ENCODE assay signal across 14 cellular contexts in the genomic region with DNA sequence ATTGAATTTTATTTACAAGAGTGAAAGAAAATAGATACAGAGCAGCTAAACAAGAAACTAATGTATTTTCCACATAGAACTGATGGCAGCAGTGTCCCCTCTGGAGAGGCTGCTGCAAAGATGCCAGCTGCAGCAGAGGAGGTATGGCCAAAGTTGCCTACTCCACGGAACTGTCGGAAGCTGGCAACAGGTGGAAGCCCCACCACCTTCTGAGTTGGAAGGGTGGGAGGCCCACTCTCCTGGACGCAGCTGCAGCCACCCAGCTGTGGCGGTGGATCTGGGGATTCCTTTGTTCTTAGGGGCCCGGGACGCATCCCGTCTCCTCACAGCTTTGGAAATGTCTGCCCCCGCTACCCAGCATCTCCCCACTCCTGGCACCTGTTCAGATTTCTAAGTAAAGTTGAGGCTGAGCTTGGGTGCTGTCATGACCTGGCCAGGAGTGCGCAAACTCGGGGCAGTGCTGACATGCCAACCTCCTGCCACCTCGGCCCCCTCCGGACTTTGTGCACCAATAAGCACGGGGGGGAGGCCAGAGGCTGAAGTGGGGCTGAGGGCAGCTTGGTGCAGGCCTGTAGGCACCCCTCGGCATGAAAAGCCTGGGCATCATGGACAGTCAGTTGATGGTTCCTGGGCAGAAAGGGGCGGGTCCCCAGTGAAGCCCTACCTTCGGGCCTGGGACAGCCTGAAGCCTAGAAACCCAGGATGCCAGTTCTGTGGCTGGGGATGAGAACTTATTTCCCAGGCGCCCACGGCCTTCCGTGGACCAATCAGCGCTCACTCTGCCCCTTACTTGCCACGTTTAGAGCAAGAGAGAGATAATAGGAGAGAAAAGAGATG.
DNase-seq lines count a peak whose midpoint lies in the region; ATAC-seq and TF ChIP-seq lines count a peak whose summit lies in the region.
"Had no signal": no experiment of that assay in that cellular context is flagged by ENCODE, and none has a peak within 500 bp of the region (broad histone marks: within the 10 kb centered on the region; RNA-seq: fewer than 3 reads in every experiment).

No MANE protein-coding gene starts in this region.

- H3K27me3 ChIP-seq in left ventricle myocardium inferior (ENCODE audit: low read depth) (no peaks in the 10 kb centered on the region), vagina (no peaks in the 10 kb centered on the region)

- TF ChIP-seq POLR2A in vagina (IDR thresholded peaks at IDR 0.05) = no peak

- peaks cover 9% of the 10 kb centered on the region for H3K36me3 Mint-ChIP-seq in mesothelial cell of epicardium
- no peaks in the 10 kb centered on the region for H3K36me3 Mint-ChIP-seq in stimulated activated effector memory CD8-positive, alpha-beta T cell treated with anti-CD3 and anti-CD28 coated beads, Interleukin-12 subunit alpha, Interleukin-12 subunit beta, amount 100 ng/mL, for 72 hours
- H3K36me3 Mint-ChIP-seq: CD8-positive, alpha-beta memory T cell had no signal

- H3K27ac ChIP-seq in left ventricle myocardium inferior (replicated peaks) (no peak overlapping the region), coronary artery (no peak overlapping the region), vagina (no peak overlapping the region)
- H3K27ac ChIP-seq: 22Rv1, GM23248 had no signal

- no peaks in the 10 kb centered on the region for H3K27me3 Mint-ChIP-seq in mesothelial cell of epicardium (ENCODE audit: low read depth)
- H3K27me3 Mint-ChIP-seq: CD8-positive, alpha-beta memory T cell had no signal

- DNase-seq in Right ventricle myocardium inferior (ENCODE audit: missing footprints) = peak; percentile 65
- no peak for DNase-seq in left ventricle myocardium inferior
- DNase-seq in coronary artery (ENCODE audit: low spot score) = peak; percentile 53
- DNase-seq in mesothelial cell of epicardium (ENCODE audit: low spot score in 2 of 2, unreplicated experiment in 2 of 2) = no peak
- DNase-seq in stimulated activated effector memory CD8-positive, alpha-beta T cell treated with anti-CD3 and anti-CD28 coated beads, Interleukin-12 subunit alpha, Interleukin-12 subunit beta, amount 100 ng/mL, for 72 hours (ENCODE audit: low spot score in 2 of 2) = no peak
- DNase-seq in vagina (ENCODE audit: extremely low spot score in 2 of 2) = no peak
- DNase-seq in stimulated activated naive CD4-positive, alpha-beta T cell treated with Interleukin-2 at 50 U/mL for 16 hours (lab: John Stamatoyannopoulos, UW) = no peak
- DNase-seq: CD8-positive, alpha-beta memory T cell; GF-D8; GM23248 had no signal

- H3K9me3 Mint-ChIP-seq in mesothelial cell of epicardium = peaks cover 26% of the 10 kb centered on the region
- peaks cover 18% of the 10 kb centered on the region for H3K9me3 Mint-ChIP-seq in stimulated activated effector memory CD8-positive, alpha-beta T cell treated with anti-CD3 and anti-CD28 coated beads, Interleukin-12 subunit alpha, Interleukin-12 subunit beta, amount 100 ng/mL, for 72 hours

- intact Hi-C loops in Right ventricle myocardium inferior (cut with DNase I) = no loop called here
- intact Hi-C loops in left ventricle myocardium inferior (cut with micrococcal nuclease) = no loop called here
- intact Hi-C loops in vagina (cut with DNase I) = no loop called here

- peak overlapping the region; percentile 21 for H3K27ac Mint-ChIP-seq in mesothelial cell of epicardium
- no peak overlapping the region for H3K27ac Mint-ChIP-seq in stimulated activated effector memory CD8-positive, alpha-beta T cell treated with anti-CD3 and anti-CD28 coated beads, Interleukin-12 subunit alpha, Interleukin-12 subunit beta, amount 100 ng/mL, for 72 hours
- H3K27ac Mint-ChIP-seq: CD8-positive, alpha-beta memory T cell had no signal

- no peak overlapping the region for H3K4me3 ChIP-seq in left ventricle myocardium inferior
- no peak overlapping the region for H3K4me3 ChIP-seq in coronary artery
- no peak overlapping the region for H3K4me3 ChIP-seq in vagina
- H3K4me3 ChIP-seq: GM23248 had no signal

- H3K9me3 ChIP-seq in left ventricle myocardium inferior (replicated peaks) (peaks cover 21% of the 10 kb centered on the region), vagina (no peaks in the 10 kb centered on the region)
- H3K9me3 ChIP-seq: Caco-2 had no signal

- no peaks in the 10 kb centered on the region for H3K4me1 ChIP-seq in left ventricle myocardium inferior
- H3K4me1 ChIP-seq in vagina = no peaks in the 10 kb centered on the region
- H3K4me1 ChIP-seq: Caco-2 had no signal

- H3K36me3 ChIP-seq in left ventricle myocardium inferior (no peaks in the 10 kb centered on the region), vagina (no peaks in the 10 kb centered on the region)

- no peak overlapping the region for H3K4me3 Mint-ChIP-seq in mesothelial cell of epicardium
- H3K4me3 Mint-ChIP-seq in stimulated activated effector memory CD8-positive, alpha-beta T cell treated with anti-CD3 and anti-CD28 coated beads, Interleukin-12 subunit alpha, Interleukin-12 subunit beta, amount 100 ng/mL, for 72 hours = no peak overlapping the region
- H3K4me3 Mint-ChIP-seq: CD8-positive, alpha-beta memory T cell had no signal

- peaks cover 2% of the 10 kb centered on the region for H3K4me1 Mint-ChIP-seq in mesothelial cell of epicardium
- H3K4me1 Mint-ChIP-seq in stimulated activated effector memory CD8-positive, alpha-beta T cell treated with anti-CD3 and anti-CD28 coated beads, Interleukin-12 subunit alpha, Interleukin-12 subunit beta, amount 100 ng/mL, for 72 hours = no peaks in the 10 kb centered on the region
- H3K4me1 Mint-ChIP-seq: CD8-positive, alpha-beta memory T cell had no signal

- TF ChIP-seq CTCF in left ventricle myocardium inferior (IDR thresholded peaks at IDR 0.05; ENCODE audit: borderline replicate concordance) (no peak), coronary artery (IDR thresholded peaks at IDR 0.05) (no peak), mesothelial cell of epicardium (IDR thresholded peaks at IDR 0.05; ENCODE audit: unreplicated experiment) (no peak), vagina (IDR thresholded peaks at IDR 0.05) (no peak)

- ATAC-seq in Right ventricle myocardium inferior = no peak
- peak; percentile 26 for ATAC-seq in stimulated activated effector memory CD8-positive, alpha-beta T cell treated with anti-CD3 and anti-CD28 coated beads, Interleukin-12 subunit alpha, Interleukin-12 subunit beta, amount 100 ng/mL, for 72 hours
- ATAC-seq in GM21381 (IDR thresholded peaks at IDR 0.05; ENCODE audit: unreplicated experiment) = no peak
- ATAC-seq: HCT116 had no signal

Comparison
In these comparisons a context has a peak if more than half of its experiments do, and no peak if none do; other contexts are left out.
1. DNase-seq: peak in Right ventricle myocardium inferior (single experiment) and coronary artery (single experiment); none in left ventricle myocardium inferior (single experiment), mesothelial cell of epicardium (0 of 2), stimulated activated effector memory CD8-positive, alpha-beta T cell treated with anti-CD3 and anti-CD28 coated beads, Interleukin-12 subunit alpha, Interleukin-12 subunit beta, amount 100 ng/mL, for 72 hours (0 of 2), vagina (0 of 2) and stimulated activated naive CD4-positive, alpha-beta T cell treated with Interleukin-2 at 50 U/mL for 16 hours (single experiment).